ENCODE assay signal across 19 cellular contexts in genomic region chr3:134054231-134054630, GRCh38. TPM values are rescaled to one million over a fixed set of nuclear protein-coding genes. Genes with fewer than 3 reads are reported as not detected.
A peak's percentile ranks its signal among the peaks of the same experiment; 100 is the strongest.
DNase-seq lines count a peak whose midpoint lies in the region; ATAC-seq and TF ChIP-seq lines count a peak whose summit lies in the region.
"Had no signal": no experiment of that assay in that cellular context is flagged by ENCODE, and none has a peak within 500 bp of the region (broad histone marks: within the 10 kb centered on the region; RNA-seq: fewer than 3 reads in every experiment).

No MANE protein-coding gene starts in this region.

- H3K27me3 ChIP-seq in fibroblast of lung (ENCODE audit: control insufficient read depth, insufficient read depth, low read length) (no peaks in the 10 kb centered on the region), SJCRH30 (no peaks in the 10 kb centered on the region)
- H3K27me3 ChIP-seq: BE2C had no signal

- peak; percentile 25 for DNase-seq in activated effector memory CD4-positive, alpha-beta T cell treated with anti-CD3 and anti-CD28 coated beads, Interleukin-2, amount 50 U/mL, for 16 hours
- DNase-seq in activated effector memory CD4-positive, alpha-beta T cell treated with Interleukin-2 at 50 U/mL for 16 hours: no peak
- peak; percentile 16 to 54 for DNase-seq in fibroblast of lung (ENCODE audit: low read depth in 2 of 2)
- DNase-seq in skeletal muscle cell (ENCODE audit: low read depth): peak; percentile 32
- DNase-seq in G401 (ENCODE audit: low spot score): no peak
- no peak for DNase-seq in SJCRH30
- no peak for DNase-seq in omental fat pad (ENCODE audit: low spot score)
- no peak for DNase-seq in DMS153 (lab: John Stamatoyannopoulos, UW)
- DNase-seq: BE2C; CD4-positive, alpha-beta memory T cell; DMS79; GOT3; NCI-H1417 treated with DMSO at 0.1 percent for 48 hours; NCI-H1930; NCI-H2171 treated with DMSO at 0.1 percent for 48 hours; NCI-H748 treated with DMSO at 0.1 percent for 48 hours; OCI-M1 had no signal

- H4K20me1 ChIP-seq in fibroblast of lung (ENCODE audit: control insufficient read depth, extremely low read depth, insufficient read depth, low read length): no peaks in the 10 kb centered on the region

- TF ChIP-seq CTCF in fibroblast of lung (conservative IDR thresholded peaks at IDR 0.05 in 1 of 2, IDR thresholded peaks at IDR 0.05 in 1 of 2; ENCODE audit: low read depth in 1 of 2, low read length in 2 of 2) (no peak), omental fat pad (IDR thresholded peaks at IDR 0.05) (no peak)

- no peak overlapping the region for H3K4me2 ChIP-seq in fibroblast of lung (ENCODE audit: extremely low read depth, insufficient read depth, low read length)

- H3K27ac ChIP-seq in fibroblast of lung (ENCODE audit: insufficient read depth, low read length) (no peak overlapping the region), SJCRH30 (no peak overlapping the region)
- H3K27ac ChIP-seq: 22Rv1 had no signal

- H2AFZ ChIP-seq in fibroblast of lung (ENCODE audit: low read length): no peak overlapping the region

- H3K4me1 ChIP-seq in fibroblast of lung (ENCODE audit: control insufficient read depth, extremely low read depth, insufficient read depth, low read length): no peaks in the 10 kb centered on the region
- H3K4me1 ChIP-seq in SJCRH30: no peaks in the 10 kb centered on the region
- H3K4me1 ChIP-seq: BE2C had no signal

- H3K79me2 ChIP-seq in fibroblast of lung (ENCODE audit: control insufficient read depth, insufficient read depth, low read length): no peaks in the 10 kb centered on the region

- ATAC-seq in omental fat pad (ENCODE audit: low FRiP score): no peak

- H3K36me3 ChIP-seq in fibroblast of lung (ENCODE audit: control insufficient read depth, insufficient read depth, low read length): no peaks in the 10 kb centered on the region
- H3K36me3 ChIP-seq in SJCRH30: no peaks in the 10 kb centered on the region
- H3K36me3 ChIP-seq: BE2C had no signal

- H3K9me3 ChIP-seq in fibroblast of lung (ENCODE audit: control insufficient read depth, insufficient read depth, low read depth, low read length): no peaks in the 10 kb centered on the region
- H3K9me3 ChIP-seq in SJCRH30 (replicated peaks): no peaks in the 10 kb centered on the region
- H3K9me3 ChIP-seq: BE2C had no signal

- in situ Hi-C loops in G401 (cut with HindIII; ENCODE audit: low sequenced_read_pairs): no loop called here

- H3K4me3 ChIP-seq in fibroblast of lung (replicated peaks in 1 of 4; ENCODE audit: control extremely low read depth in 1 of 4, insufficient read depth in 1 of 4, low read depth in 3 of 4, low read length in 4 of 4) (no peak overlapping the region), skeletal muscle cell (ENCODE audit: low read depth, low read length) (no peak overlapping the region), SJCRH30 (no peak overlapping the region)

- H3K9ac ChIP-seq in fibroblast of lung (ENCODE audit: insufficient read depth, low read length): no peak overlapping the region

RNA-seq across cellular contexts. Expression of gene SLCO2A1, which starts 24.5 kb away (rescaled TPM):
- under 0.01 TPM in 2 replicates for total RNA-seq in fibroblast of lung
- 0.12 and 1.1 TPM in 2 replicates for polyA plus RNA-seq in fibroblast of lung
- 0.14 and 1.7 TPM in 2 replicates for polyA plus RNA-seq in fibroblast of lung (2012)
- polyA minus RNA-seq in fibroblast of lung (ENCODE audit: low replicate concordance): 0.35 and 10.2 TPM in 2 replicates
- not detected in 2 replicates for total RNA-seq in G401 (2014; rRNA removed; shearing (Covaris generic))
- total RNA-seq in SJCRH30 (2014; rRNA removed; shearing (Covaris generic)): not detected in 2 replicates
- total RNA-seq in omental fat pad: 10 to 100 TPM in 3 of 4 donors, 1 to 10 TPM in 1; 6.1 to 54.2 (median 33.1) TPM
- total RNA-seq: CD4-positive, alpha-beta memory T cell; NCI-H460 had no signal
- polyA plus RNA-seq: CD4-positive, alpha-beta memory T cell had no signal

Comparison
In these comparisons a context has a peak if more than half of its experiments do, and no peak if none do; other contexts are left out.
1. DNase-seq: peak in activated effector memory CD4-positive, alpha-beta T cell treated with anti-CD3 and anti-CD28 coated beads, Interleukin-2, amount 50 U/mL, for 16 hours (single experiment), fibroblast of lung (2 of 2) and skeletal muscle cell (single experiment); none in activated effector memory CD4-positive, alpha-beta T cell treated with Interleukin-2 at 50 U/mL for 16 hours (single experiment), G401 (single experiment), SJCRH30 (0 of 2), omental fat pad (single experiment) and DMS153 (single experiment).